18 cellular contexts compared by ENCODE assay signal in genomic region chr16:66614161-66614802, GRCh38. TPM values are rescaled to one million over a fixed set of nuclear protein-coding genes. Genes with fewer than 3 reads are reported as not detected.
DNase-seq lines count a peak whose midpoint lies in the region; ATAC-seq and TF ChIP-seq lines count a peak whose summit lies in the region.
"Had no signal": no experiment of that assay in that cellular context is flagged by ENCODE, and none has a peak within 500 bp of the region (broad histone marks: within the 10 kb centered on the region; RNA-seq: fewer than 3 reads in every experiment).

No MANE protein-coding gene starts in this region.

- TF ChIP-seq POLR2A in IMR-90 (IDR thresholded peaks at IDR 0.05; ENCODE audit: low read depth, low read length) (no peak), erythroblast (IDR thresholded peaks at IDR 0.05; ENCODE audit: low read length) (no peak)

- H3K27ac ChIP-seq in IMR-90 (ENCODE audit: insufficient read depth, low read length) (no peak overlapping the region), mesenchymal stem cell (ENCODE audit: low read length, poor library complexity, severe bottlenecking) (peak overlapping the region; percentile 13)
- H3K27ac ChIP-seq: BLaER1, HL-60, KMS-11 had no signal

- no peak overlapping the region for H3K4me3 ChIP-seq in IMR-90 (ENCODE audit: insufficient read depth, low read depth, low read length)
- no peak overlapping the region for H3K4me3 ChIP-seq in mesenchymal stem cell (ENCODE audit: insufficient read depth in 1 of 2, low read depth in 1 of 2, low read length in 2 of 2)
- H3K4me3 ChIP-seq: BLaER1, GM12878 had no signal

- H2BK5ac ChIP-seq in IMR-90 (ENCODE audit: low read depth, low read length, poor library complexity, severe bottlenecking), result no peak overlapping the region
- no peak overlapping the region for H2BK5ac ChIP-seq in mesenchymal stem cell (ENCODE audit: low read depth, low read length, poor library complexity, severe bottlenecking)

- intact Hi-C loops in IMR-90 (cut with micrococcal nuclease), result no loop called here
- intact Hi-C loops in posterior vena cava (cut with DNase I), result no loop called here

- no peak overlapping the region for H2BK20ac ChIP-seq in IMR-90 (ENCODE audit: low read depth, low read length)

- H3K9ac ChIP-seq in IMR-90 (ENCODE audit: low read depth, low read length), result no peak overlapping the region
- H3K9ac ChIP-seq in mesenchymal stem cell (ENCODE audit: low read length), result no peak overlapping the region
- H3K9ac ChIP-seq: BLaER1, KMS-11 had no signal

- TF ChIP-seq CTCF in IMR-90 (conservative IDR thresholded peaks at IDR 0.05; ENCODE audit: low read depth, low read length), result no peak

- no peak overlapping the region for H2BK12ac ChIP-seq in mesenchymal stem cell (ENCODE audit: low read length in 2 of 2)

- H3K4me2 ChIP-seq in IMR-90 (ENCODE audit: low read depth, low read length), result no peak overlapping the region
- H3K4me2 ChIP-seq in mesenchymal stem cell (ENCODE audit: low read length, poor library complexity, severe bottlenecking), result no peak overlapping the region
- H3K4me2 ChIP-seq: BLaER1, KMS-11 had no signal

- ATAC-seq in IMR-90 (ENCODE audit: low read depth) (no peak), GM19467 (IDR thresholded peaks at IDR 0.05; ENCODE audit: unreplicated experiment) (no peak)
- ATAC-seq: GM12878 had no signal

- CTCF ChIA-PET in IMR-90 (lab: Yijun Ruan, JAX), result interaction anchor here (1.4 kb wide), 1 partner anchor 37 kb away, joined by 5 read pairs; no protein-coding TSS in a partner anchor

- H3K14ac ChIP-seq in IMR-90 (replicated peaks; ENCODE audit: low read depth, low read length), result no peak overlapping the region
- H3K14ac ChIP-seq in mesenchymal stem cell (ENCODE audit: low read length in 2 of 2), result no peak overlapping the region

- in situ Hi-C loops in IMR-90 (cut with MboI; ENCODE audit: low sequenced_read_pairs), result no loop called here

- H2BK120ac ChIP-seq in IMR-90 (ENCODE audit: low read depth, low read length) (no peak overlapping the region), mesenchymal stem cell (ENCODE audit: low read depth, low read length) (no peak overlapping the region)

- no TSS peak for BruUV-seq in IMR-90 (replicated peaks; lab: Mats Ljungman, UMichigan)

- no peaks in the 10 kb centered on the region for H3K27me3 ChIP-seq in IMR-90 (ENCODE audit: control insufficient read depth, insufficient read depth, low read length)
- H3K27me3 ChIP-seq in mesenchymal stem cell (ENCODE audit: control insufficient read depth in 1 of 2, insufficient read depth in 1 of 2, low read length in 2 of 2), result no peaks in the 10 kb centered on the region
- H3K27me3 ChIP-seq: BLaER1 had no signal

- H3K18ac ChIP-seq in IMR-90 (ENCODE audit: low read depth, low read length) (no peak overlapping the region), mesenchymal stem cell (ENCODE audit: low read depth in 1 of 2, low read length in 2 of 2) (no peak overlapping the region)

- TF ChIP-seq RAD21 in IMR-90 (IDR thresholded peaks at IDR 0.05; ENCODE audit: low read length), result no peak

- no peak overlapping the region for H2AFZ ChIP-seq in IMR-90 (replicated peaks; ENCODE audit: low read length, poor library complexity)
- H2AFZ ChIP-seq in mesenchymal stem cell (ENCODE audit: low read depth, low read length), result no peak overlapping the region

- no peak overlapping the region for H2BK15ac ChIP-seq in IMR-90 (ENCODE audit: low read depth, low read length)
- H2BK15ac ChIP-seq in mesenchymal stem cell (ENCODE audit: low read depth, poor library complexity, severe bottlenecking), result no peak overlapping the region

- no peak overlapping the region for H4K5ac ChIP-seq in IMR-90 (ENCODE audit: low read depth, low read length)

- H3K36me3 ChIP-seq in IMR-90 (ENCODE audit: control insufficient read depth, insufficient read depth, low read length) (peaks cover 46% of the 10 kb centered on the region), mesenchymal stem cell (ENCODE audit: control insufficient read depth in 1 of 2, insufficient read depth in 2 of 2, low read depth in 1 of 2, low read length in 2 of 2) (peaks cover 51 to 55% of the 10 kb centered on the region in 2 experiments)

- POLR2A ChIA-PET in IMR-90 (lab: Charles Lee; ENCODE audit: unreplicated experiment), result no interaction called here

- dilution Hi-C loops in IMR-90 (cut with HindIII; ENCODE audit: low sequenced_read_pairs, unreplicated experiment), result no loop called here

- H4K8ac ChIP-seq in IMR-90 (ENCODE audit: low read depth in 2 of 2, low read length in 2 of 2) (no peak overlapping the region), mesenchymal stem cell (ENCODE audit: low read length) (no peak overlapping the region)

- peak; percentile 16 for DNase-seq in EH (ENCODE audit: low read depth)
- DNase-seq in IMR-90, result no peak
- no peak for DNase-seq in mesenchymal stem cell
- DNase-seq in posterior vena cava (ENCODE audit: low spot score), result peak; percentile 60
- no peak for DNase-seq in erythroblast (lab: John Stamatoyannopoulos, UW)
- no peak for DNase-seq in HK-2 (ENCODE audit: unreplicated experiment)
- DNase-seq: Caco-2; CD8-positive, alpha-beta memory T cell; HCEC 1CT had no signal

- H3K79me1 ChIP-seq in IMR-90 (ENCODE audit: low read depth in 1 of 2, low read length in 2 of 2) (peaks cover 3 to 18% of the 10 kb centered on the region in 2 experiments; a peak in 3 of 4 replicates), mesenchymal stem cell (replicated peaks; ENCODE audit: low read length, poor library complexity, severe bottlenecking) (peaks cover 12% of the 10 kb centered on the region)

- H3K23ac ChIP-seq in IMR-90 (ENCODE audit: low read depth, low read length) (no peak overlapping the region), mesenchymal stem cell (ENCODE audit: low read length in 2 of 2) (no peak overlapping the region)

- no peak overlapping the region for H3K56ac ChIP-seq in IMR-90 (ENCODE audit: extremely low read depth, insufficient read depth, low read length)

- peaks cover 16% of the 10 kb centered on the region for H3K9me1 ChIP-seq in IMR-90 (ENCODE audit: insufficient read depth, low read length)

- H2AK5ac ChIP-seq in IMR-90 (ENCODE audit: low read depth, low read length) (no peak overlapping the region), mesenchymal stem cell (ENCODE audit: low read length, severe bottlenecking) (no peak overlapping the region)

- H3K4ac ChIP-seq in IMR-90 (ENCODE audit: low read depth, low read length) (no peak overlapping the region; the same call in 1 of the 2 replicates), mesenchymal stem cell (ENCODE audit: low read depth in 1 of 2, low read length in 2 of 2) (no peak overlapping the region)

- peak overlapping the region; percentile 47 for H2AK9ac ChIP-seq in IMR-90 (replicated peaks; ENCODE audit: low read depth, low read length, poor library complexity)

- H4K91ac ChIP-seq in IMR-90 (ENCODE audit: insufficient read depth, low read depth, low read length) (no peak overlapping the region), mesenchymal stem cell (ENCODE audit: low read length) (no peak overlapping the region)

- H4K20me1 ChIP-seq in IMR-90 (ENCODE audit: insufficient read depth, low read length), result peaks cover 9% of the 10 kb centered on the region

- WGBS in IMR-90 (ENCODE audit: extremely low coverage in 2 of 2, insufficient read length in 1 of 2), 2 experiments, result 100% methylated on average over 1 of the region's 12 CpGs; no CpG with 5 or more reads in 1 of the 2 experiments
- WGBS in mesenchymal stem cell, result 92% methylated on average over 8 of the region's 12 CpGs

- peaks cover 26% of the 10 kb centered on the region for H3K4me1 ChIP-seq in IMR-90 (ENCODE audit: control insufficient read depth, insufficient read depth, low read length)
- peaks cover 35% of the 10 kb centered on the region for H3K4me1 ChIP-seq in mesenchymal stem cell (ENCODE audit: control insufficient read depth, insufficient read depth, low read depth, low read length)

- H3K9me3 ChIP-seq in IMR-90 (ENCODE audit: control insufficient read depth, insufficient read depth, low read length) (no peaks in the 10 kb centered on the region), mesenchymal stem cell (ENCODE audit: control insufficient read depth, low read length) (no peaks in the 10 kb centered on the region)
- H3K9me3 ChIP-seq: BLaER1, Caco-2 had no signal

TF ChIP-seq in IMR-90, 13 proteins besides CTCF, POLR2A, EP300 and RAD21:
- TF ChIP-seq RFX5 (IDR thresholded peaks at IDR 0.05; ENCODE audit: low read depth, low read length), result no peak
- TF ChIP-seq FOS (IDR thresholded peaks at IDR 0.05; ENCODE audit: low read depth, low read length), result no peak
- no peak for TF ChIP-seq MAZ (IDR thresholded peaks at IDR 0.05; ENCODE audit: borderline replicate concordance, low read depth, low read length)
- TF ChIP-seq MXI1 (IDR thresholded peaks at IDR 0.05; ENCODE audit: borderline replicate concordance, low read depth, low read length), result no peak
- TF ChIP-seq RCOR1 (IDR thresholded peaks at IDR 0.05; ENCODE audit: insufficient replicate concordance, low read length), result no peak
- no peak for TF ChIP-seq CHD1 (IDR thresholded peaks at IDR 0.05; ENCODE audit: low read depth, low read length)
- no peak for TF ChIP-seq NFE2L2 (IDR thresholded peaks at IDR 0.05; ENCODE audit: low read depth, low read length)
- no peak for TF ChIP-seq BHLHE40 (IDR thresholded peaks at IDR 0.05; ENCODE audit: low read depth, low read length)
- no peak for TF ChIP-seq MAFK (IDR thresholded peaks at IDR 0.05; ENCODE audit: low read depth, low read length)
- no peak for TF ChIP-seq SMC3 (IDR thresholded peaks at IDR 0.05; ENCODE audit: low read depth, low read length)

RNA-seq across cellular contexts. Expression of gene CMTM3, which starts 9.8 kb away (rescaled TPM):
- total RNA-seq in IMR-90 (2012; rRNA removed) (4.5 and 4.7 TPM in 2 replicates), posterior vena cava (10 to 100 TPM; 25.8 to 29.7 TPM)
- 34.6 and 35.5 TPM in 2 replicates for polyA plus RNA-seq in IMR-90 (2012; rRNA removed)
- 14.5 and 50.4 TPM in 2 replicates for polyA plus RNA-seq in IMR-90 (2012; cell fraction: cytosol; rRNA removed)
- polyA plus RNA-seq in IMR-90 (2012; cell fraction: nucleus; rRNA removed; ENCODE audit: low replicate concordance), result 32.0 and 33.9 TPM in 2 replicates
- polyA plus RNA-seq in mesenchymal stem cell (2013, experiment 1 of 2), result 115 TPM
- 117 TPM for polyA plus RNA-seq in mesenchymal stem cell (2013, experiment 2 of 2)

RNA-seq across cellular contexts. Expression of gene CMTM2, which starts 35.0 kb away (rescaled TPM):
- total RNA-seq in IMR-90 (2012; rRNA removed) (not detected in 2 replicates), posterior vena cava (under 1 TPM in 1 of 2 donors, not detected in 1; 0.38 TPM)
- not detected in 2 replicates for polyA plus RNA-seq in IMR-90 (2012; rRNA removed)
- not detected in 2 replicates for polyA plus RNA-seq in IMR-90 (2012; cell fraction: cytosol; rRNA removed)
- 0.10 and 0.12 TPM in 2 replicates for polyA plus RNA-seq in IMR-90 (2012; cell fraction: nucleus; rRNA removed; ENCODE audit: low replicate concordance)
- not detected for polyA plus RNA-seq in mesenchymal stem cell (2013, experiment 1 of 2)
- not detected for polyA plus RNA-seq in mesenchymal stem cell (2013, experiment 2 of 2)
- total RNA-seq: Caco-2, G401, H4 had no signal
- polyA plus RNA-seq: AG04450; CD8-positive, alpha-beta memory T cell; IgD-negative memory B cell had no signal

RNA-seq across cellular contexts. Expression of gene CMTM1, which starts 48.0 kb away (rescaled TPM):
- total RNA-seq in IMR-90 (2012; rRNA removed) (0.54 and 1.7 TPM in 2 replicates), posterior vena cava (1 to 10 TPM; 2.1 to 3.1 TPM)
- polyA plus RNA-seq in IMR-90 (2012; rRNA removed), result 1.8 and 2.1 TPM in 2 replicates
- 0.40 and 1.2 TPM in 2 replicates for polyA plus RNA-seq in IMR-90 (2012; cell fraction: cytosol; rRNA removed)
- 0.95 and 0.96 TPM in 2 replicates for polyA plus RNA-seq in IMR-90 (2012; cell fraction: nucleus; rRNA removed; ENCODE audit: low replicate concordance)
- polyA plus RNA-seq in mesenchymal stem cell (2013, experiment 1 of 2), result 1.8 TPM
- 1.5 TPM for polyA plus RNA-seq in mesenchymal stem cell (2013, experiment 2 of 2)
- polyA plus RNA-seq: IgD-negative memory B cell had no signal

Comparison
In these comparisons a context has a peak if more than half of its experiments do, and no peak if none do; other contexts are left out.
1. DNase-seq: peak in EH (single experiment) and posterior vena cava (single experiment); none in IMR-90 (single experiment), mesenchymal stem cell (single experiment), erythroblast (0 of 2) and HK-2 (single experiment).